Comparison of ENCODE assay signal across 3 cellular contexts in genomic region chr1:167594827-167595226, GRCh38.
A peak's percentile ranks its signal among the peaks of the same experiment; 100 is the strongest.
TF ChIP-seq lines count a peak whose summit lies in the region.

No MANE protein-coding gene starts in this region.

TF ChIP-seq in SK-N-SH treated with all-trans-retinoic acid at 6 μM for 48 hours, 23 proteins besides CTCF, POLR2A, EP300 and RAD21 (continued from another document):
- no peak; the same call in 1 of the 2 replicates for TF ChIP-seq ISL1 (CRISPR knock-in tag; IDR thresholded peaks at IDR 0.05)
- no peak for TF ChIP-seq ARNTL (CRISPR knock-in tag; IDR thresholded peaks at IDR 0.05; ENCODE audit: borderline replicate concordance, low read depth)
- TF ChIP-seq ESRRG (CRISPR knock-in tag; IDR thresholded peaks at IDR 0.05) = no peak
- no peak for TF ChIP-seq ZFP30 (CRISPR knock-in tag; IDR thresholded peaks at IDR 0.05)
- no peak for TF ChIP-seq TSHZ2 (CRISPR knock-in tag; IDR thresholded peaks at IDR 0.05)

TF ChIP-seq in SK-N-SH, 30 proteins besides CTCF, POLR2A, EP300 and RAD21 (continued from another document):
- TF ChIP-seq RFX5 (IDR thresholded peaks at IDR 0.05; ENCODE audit: low read length) (no peak), TCF12 (IDR thresholded peaks at IDR 0.05) (no peak), MEF2A (IDR thresholded peaks at IDR 0.05; ENCODE audit: borderline replicate concordance, low read depth) (no peak), USF2 (IDR thresholded peaks at IDR 0.05; ENCODE audit: borderline replicate concordance, low read depth, low read length) (no peak)

TF ChIP-seq in K562, 482 proteins besides CTCF, POLR2A, EP300 and RAD21 (continued from another document):
- TF ChIP-seq PKNOX1 (IDR thresholded peaks at IDR 0.05) = peak; percentile 49
- TF ChIP-seq HNRNPH1 (optimal IDR thresholded peaks at IDR 0.05; ENCODE audit: low read depth, low read length) = no peak
- TF ChIP-seq MEIS2 (IDR thresholded peaks at IDR 0.05; ENCODE audit: partially characterized antibody) = peak; percentile 64
- TF ChIP-seq MCM5 (IDR thresholded peaks at IDR 0.05; ENCODE audit: low read depth) = no peak
- TF ChIP-seq PBX2 (CRISPR knock-in tag; IDR thresholded peaks at IDR 0.05; ENCODE audit: low read depth) = no peak
- peak; percentile 50; the same call in 1 of the 2 replicates for TF ChIP-seq PBX2 (tag; conservative IDR thresholded peaks at IDR 0.05; ENCODE audit: low read depth)
- no peak for TF ChIP-seq ZNF584 (CRISPR knock-in tag; IDR thresholded peaks at IDR 0.05; ENCODE audit: low read depth)
- TF ChIP-seq BACH1 (tag; IDR thresholded peaks at IDR 0.05) = no peak
